Comparison of ENCODE assay signal across 7 cellular contexts in the genomic region with DNA sequence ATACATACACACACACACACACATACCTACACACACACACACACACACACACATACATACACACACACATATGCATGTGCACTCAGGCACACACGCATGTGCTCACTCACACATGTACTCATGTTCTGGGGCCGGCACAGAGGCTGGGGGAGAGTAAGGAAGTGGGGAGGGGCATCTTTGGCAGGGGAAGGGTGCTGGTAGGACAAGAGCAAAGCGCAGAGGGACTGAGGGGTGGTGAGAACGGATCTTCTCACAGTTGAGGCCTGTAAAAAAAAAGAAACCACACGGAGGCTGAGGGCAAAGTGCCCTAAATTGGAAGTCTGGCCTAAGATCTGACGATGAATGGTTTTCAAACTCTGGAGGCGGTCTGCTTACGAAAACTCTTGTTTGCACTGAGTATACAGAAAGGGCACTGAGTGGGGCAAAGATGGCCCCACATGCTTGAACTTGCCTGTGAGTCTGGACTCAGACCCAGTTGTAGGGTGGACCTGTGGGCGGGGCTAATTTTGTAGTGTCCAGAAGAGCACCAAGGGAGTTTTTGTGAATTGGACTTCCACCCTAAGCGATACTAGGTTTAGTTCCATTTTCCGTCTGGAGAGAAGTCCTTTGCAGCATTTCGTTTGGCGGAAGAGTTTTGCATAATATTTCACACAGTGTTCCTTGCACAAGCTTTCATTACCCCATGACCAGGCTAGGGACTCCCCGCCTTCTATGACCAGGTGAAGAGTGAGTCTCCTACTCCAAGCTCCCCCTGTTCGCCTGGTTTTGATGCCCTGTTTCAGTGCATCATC.
DNase-seq lines count a peak whose midpoint lies in the region; ATAC-seq, FAIRE-seq and TF ChIP-seq lines count a peak whose summit lies in the region.

No MANE protein-coding gene starts in this region.

- H3K27ac ChIP-seq in astrocyte (ENCODE audit: low read depth, low read length) = no peak overlapping the region

- no peaks in the 10 kb centered on the region for H3K36me3 Mint-ChIP-seq in astrocyte (ENCODE audit: low read depth, unreplicated experiment)

- H3K9me3 Mint-ChIP-seq in astrocyte (ENCODE audit: unreplicated experiment) = no peaks in the 10 kb centered on the region

- H3K27ac Mint-ChIP-seq in astrocyte (ENCODE audit: unreplicated experiment) = peak overlapping the region; percentile 41

- ATAC-seq in GM19438 (IDR thresholded peaks at IDR 0.05; ENCODE audit: low read depth, unreplicated experiment) (peak; percentile 79), HG03066 (IDR thresholded peaks at IDR 0.05; ENCODE audit: low read depth, unreplicated experiment) (peak; percentile 66)
- ATAC-seq in stimulated activated naive CD8-positive, alpha-beta T cell treated with anti-CD3 and anti-CD28 coated beads, Interleukin-15, Interleukin-2, amounts not matched to agents 100 U/mL and 50 U/mL, for 24 hours = peak; percentile 15

- H3K9me3 ChIP-seq in astrocyte (ENCODE audit: insufficient read depth, low read depth, low read length) = no peaks in the 10 kb centered on the region

- DNase-seq in astrocyte (ENCODE audit: low read depth) (no peak), NCI-H526 treated with DMSO at 0.1 percent for 48 hours (lab: John Stamatoyannopoulos, UW) (no peak), islet precursor cell (no peak), NK-92 (lab: John Stamatoyannopoulos, UW; ENCODE audit: unreplicated experiment) (no peak)
- no peak for DNase-seq in stimulated activated naive CD8-positive, alpha-beta T cell treated with anti-CD3 and anti-CD28 coated beads, Interleukin-15, Interleukin-2, amounts not matched to agents 100 U/mL and 50 U/mL, for 24 hours

- H2AFZ ChIP-seq in astrocyte (ENCODE audit: low read depth, low read length) = no peak overlapping the region

- no peaks in the 10 kb centered on the region for H3K27me3 ChIP-seq in astrocyte (ENCODE audit: insufficient read depth, low read length)

- no peaks in the 10 kb centered on the region for H3K27me3 Mint-ChIP-seq in astrocyte (ENCODE audit: low read depth, unreplicated experiment)

- H3K4me1 Mint-ChIP-seq in astrocyte (ENCODE audit: low read depth, unreplicated experiment) = peaks cover 31% of the 10 kb centered on the region

- no peaks in the 10 kb centered on the region for H3K79me2 ChIP-seq in astrocyte (ENCODE audit: insufficient read depth, low read length)

- H3K4me2 ChIP-seq in astrocyte (ENCODE audit: low read length) = no peak overlapping the region

- peaks cover 14% of the 10 kb centered on the region for H3K4me1 ChIP-seq in astrocyte (ENCODE audit: insufficient read depth, low read length)

- TF ChIP-seq CTCF in astrocyte (IDR thresholded peaks at IDR 0.05; ENCODE audit: insufficient read depth, low read depth, low read length) = no peak

- H3K9ac ChIP-seq in astrocyte (ENCODE audit: low read length) = no peak overlapping the region

- H3K4me3 Mint-ChIP-seq in astrocyte (ENCODE audit: unreplicated experiment) = no peak overlapping the region

- FAIRE-seq in astrocyte (lab: Jason Lieb, UNC) = no peak

- no peaks in the 10 kb centered on the region for H4K20me1 ChIP-seq in astrocyte (ENCODE audit: insufficient read depth, low read length)

- H3K4me3 ChIP-seq in astrocyte (ENCODE audit: insufficient read depth, low read depth, low read length) = no peak overlapping the region

- H3K36me3 ChIP-seq in astrocyte (ENCODE audit: insufficient read depth, low read length) = no peaks in the 10 kb centered on the region

Comparison
In these comparisons a context has a peak if more than half of its experiments do, and no peak if none do; other contexts are left out.
1. ATAC-seq: peak in every context shown above with its lines; median percentile 79 in GM19438; 66 in HG03066; 15 in stimulated activated naive CD8-positive, alpha-beta T cell treated with anti-CD3 and anti-CD28 coated beads, Interleukin-15, Interleukin-2, amounts not matched to agents 100 U/mL and 50 U/mL, for 24 hours.